In genomic region chr9:11431490-11431889, GRCh38 we compare ENCODE assay signal across 33 cellular contexts.
DNase-seq lines count a peak whose midpoint lies in the region; FAIRE-seq and TF ChIP-seq lines count a peak whose summit lies in the region.
"Had no signal": no experiment of that assay in that cellular context is flagged by ENCODE, and none has a peak within 500 bp of the region (broad histone marks: within the 10 kb centered on the region; RNA-seq: fewer than 3 reads in every experiment).

No MANE protein-coding gene starts in this region.

- H3K79me2 ChIP-seq in neural cell (replicated peaks; ENCODE audit: insufficient read depth, low read length), result no peaks in the 10 kb centered on the region

- H3K9me3 ChIP-seq in neural cell (ENCODE audit: low read length), result no peaks in the 10 kb centered on the region
- H3K9me3 ChIP-seq: A549; BE2C; BLaER1; BLaER1 treated with 17β-estradiol and CSF1 and Interleukin-3, amounts not matched to agents 10 nM and 100 nM; Caco-2 had no signal

- H3K9me2 ChIP-seq in neural cell (ENCODE audit: insufficient read depth, low read length), result no peaks in the 10 kb centered on the region

- no peak overlapping the region for H3K9ac ChIP-seq in neural cell (ENCODE audit: low read length)
- H3K9ac ChIP-seq: BLaER1; BLaER1 treated with 17β-estradiol and CSF1 and Interleukin-3, amounts not matched to agents 10 nM and 100 nM had no signal

- H4K20me1 ChIP-seq in neural cell (ENCODE audit: insufficient read depth), result no peaks in the 10 kb centered on the region
- H4K20me1 ChIP-seq: BLaER1; BLaER1 treated with 17β-estradiol and CSF1 and Interleukin-3, amounts not matched to agents 10 nM and 100 nM had no signal

- H3K4me2 ChIP-seq in neural cell (ENCODE audit: low read length), result no peak overlapping the region
- H3K4me2 ChIP-seq: A549; BLaER1; BLaER1 treated with 17β-estradiol and CSF1 and Interleukin-3, amounts not matched to agents 10 nM and 100 nM had no signal

- no peak overlapping the region for H3K27ac ChIP-seq in neural cell (ENCODE audit: low read length)
- H3K27ac ChIP-seq: 22Rv1; A549; BLaER1; BLaER1 treated with 17β-estradiol and CSF1 and Interleukin-3, amounts not matched to agents 10 nM and 100 nM; C4-2B had no signal

- no peaks in the 10 kb centered on the region for H3K27me3 ChIP-seq in neural cell (ENCODE audit: insufficient read depth, low read depth, low read length)
- H3K27me3 ChIP-seq: BE2C; BLaER1; BLaER1 treated with 17β-estradiol and CSF1 and Interleukin-3, amounts not matched to agents 10 nM and 100 nM had no signal

- H3F3A ChIP-seq in neural cell (ENCODE audit: insufficient read depth, low read length, poor library complexity, severe bottlenecking), result no peaks in the 10 kb centered on the region

- no peak overlapping the region for H2AFZ ChIP-seq in neural cell (ENCODE audit: low read depth, low read length)

- TF ChIP-seq CTCF in neural cell (IDR thresholded peaks at IDR 0.05; ENCODE audit: poor library complexity, severe bottlenecking), result no peak

- DNase-seq in inferior parietal cortex (ENCODE audit: extremely low spot score), result peak; percentile 17
- peak; percentile 36 for DNase-seq in superior temporal gyrus (ENCODE audit: extremely low spot score)
- no peak for DNase-seq in RCC 7860 (ENCODE audit: low spot score)
- DNase-seq in AG20443 (ENCODE audit: low spot score), result no peak
- DNase-seq in amygdala (lab: John Stamatoyannopoulos, UW), result no peak
- DNase-seq: 8988T; ACHN; AML-193; BE2C; C1 segment of cervical spinal cord; Caco-2; Calu3; CD4-positive, alpha-beta memory T cell; CD4-positive, alpha-beta T cell; CD4-positive, CD25-positive, alpha-beta regulatory T cell; CD8-positive, alpha-beta memory T cell; CD8-positive, alpha-beta T cell; COR-L47; DMS 273 treated with DMSO at 0.1 percent for 48 hours; DMS153; DMS53; DMS79; DMS79 treated with DMSO at 0.1 percent for 48 hours; DND-41; EL had no signal

- H3K36me3 ChIP-seq in neural cell (ENCODE audit: insufficient read depth, low read length), result no peaks in the 10 kb centered on the region
- H3K36me3 ChIP-seq: BE2C; BLaER1; BLaER1 treated with 17β-estradiol and CSF1 and Interleukin-3, amounts not matched to agents 10 nM and 100 nM had no signal

- FAIRE-seq in RCC 7860 (lab: Jason Lieb, UNC), result no peak
- FAIRE-seq: A204.1, A549, D721Med had no signal

- TF ChIP-seq EP300 in neural cell (conservative IDR thresholded peaks at IDR 0.05; ENCODE audit: poor library complexity, severe bottlenecking), result peak; percentile 60

- no peak for TF ChIP-seq RAD21 in neural cell (conservative IDR thresholded peaks at IDR 0.05)

- no peak overlapping the region for H3K4me3 ChIP-seq in neural cell (ENCODE audit: low read length)
- H3K4me3 ChIP-seq: A549; BLaER1; BLaER1 treated with 17β-estradiol and CSF1 and Interleukin-3, amounts not matched to agents 10 nM and 100 nM had no signal

TF ChIP-seq in neural cell, 6 proteins besides CTCF, POLR2A, EP300 and RAD21:
- TF ChIP-seq REST (IDR thresholded peaks at IDR 0.05; ENCODE audit: borderline replicate concordance) (peak; percentile 74), TAF1 (IDR thresholded peaks at IDR 0.05; ENCODE audit: low read depth) (no peak), SMC3 (conservative IDR thresholded peaks at IDR 0.05; ENCODE audit: poor library complexity) (no peak), MXI1 (conservative IDR thresholded peaks at IDR 0.05; ENCODE audit: poor library complexity, severe bottlenecking) (no peak), EZH2 (IDR thresholded peaks at IDR 0.05; ENCODE audit: borderline replicate concordance, insufficient read depth, low read length, poor library complexity, severe bottlenecking) (no peak), POLR2AphosphoS5 (IDR thresholded peaks at IDR 0.05) (peak; percentile 77)
TF ChIP-seq in neural cell: peak in this region for 2.

Comparison
In these comparisons a context has a peak if more than half of its experiments do, and no peak if none do; other contexts are left out.
1. DNase-seq: peak in inferior parietal cortex (single experiment) and superior temporal gyrus (single experiment); none in RCC 7860 (single experiment), AG20443 (single experiment) and amygdala (0 of 56).